Comparison of ENCODE assay signal across 10 cellular contexts in genomic region chr6:75098709-75099108, GRCh38.
DNase-seq lines count a peak whose midpoint lies in the region; ATAC-seq lines count a peak whose summit lies in the region.
"Had no signal": no experiment of that assay in that cellular context is flagged by ENCODE, and none has a peak within 500 bp of the region (broad histone marks: within the 10 kb centered on the region; RNA-seq: fewer than 3 reads in every experiment).

No MANE protein-coding gene starts in this region.

- WGBS in aorta, 2 donors: 1 to 4% methylated on average over 5 of the region's 5 CpGs

- H3K4me3 ChIP-seq in aorta (ENCODE audit: low read length in 2 of 2): no peak overlapping the region

- H3K9me3 ChIP-seq in aorta (ENCODE audit: control insufficient read depth, low read length): no peaks in the 10 kb centered on the region

- no peaks in the 10 kb centered on the region for H3K27me3 ChIP-seq in aorta (ENCODE audit: control insufficient read depth in 1 of 2, insufficient read depth in 2 of 2, low read length in 1 of 2)

- intact Hi-C loops in aorta (cut with DNase I): loop anchor here in 1 of 2 donors (5.0 kb wide), 1 partner anchor 104 kb away; no protein-coding TSS in a partner anchor

- peaks cover 2 to 4% of the 10 kb centered on the region in 2 donors for H3K4me1 ChIP-seq in aorta (ENCODE audit: control insufficient read depth in 1 of 2, insufficient read depth in 2 of 2, low read length in 2 of 2)

- peaks cover 0 to 2% of the 10 kb centered on the region in 2 donors for H3K36me3 ChIP-seq in aorta (ENCODE audit: control insufficient read depth in 1 of 2, insufficient read depth in 2 of 2, low read length in 1 of 2)

- DNase-seq in DMS53 (lab: John Stamatoyannopoulos, UW) (peak; percentile 43), DMS53 treated with DMSO at 0.1 percent for 48 hours (lab: John Stamatoyannopoulos, UW; ENCODE audit: unreplicated experiment) (no peak), dermis microvascular lymphatic vessel endothelial cell (ENCODE audit: low read depth in 2 of 2) (peak; percentile 86 to 94), lung microvascular endothelial cell (ENCODE audit: low read depth in 2 of 2) (peak; percentile 91 to 95), aorta (peak in 1 of 2 donors; percentile 68), NCI-H748 (lab: John Stamatoyannopoulos, UW; ENCODE audit: unreplicated experiment) (no peak), NCI-H1048 (lab: John Stamatoyannopoulos, UW) (no peak), superior temporal gyrus (ENCODE audit: extremely low spot score) (no peak)
- DNase-seq: NCI-H524 had no signal

- H3K27ac ChIP-seq in aorta (ENCODE audit: low read depth in 1 of 2, low read length in 2 of 2): peak overlapping the region in 1 of 2 donors; percentile 25
- H3K27ac ChIP-seq: 22Rv1 had no signal

- peak; percentile 92 for ATAC-seq in aorta (ENCODE audit: low FRiP score)

Comparison
In these comparisons a context has a peak if more than half of its experiments do, and no peak if none do; other contexts are left out.
1. DNase-seq: peak in DMS53 (single experiment), dermis microvascular lymphatic vessel endothelial cell (2 of 2) and lung microvascular endothelial cell (2 of 2); none in DMS53 treated with DMSO at 0.1 percent for 48 hours (single experiment), NCI-H748 (single experiment), NCI-H1048 (single experiment) and superior temporal gyrus (single experiment).